Comparison of ENCODE assay signal across 14 cellular contexts in genomic region chr13:37608750-37609339, GRCh38. TPM values are rescaled to one million over a fixed set of nuclear protein-coding genes. Genes with fewer than 3 reads are reported as not detected.
DNase-seq lines count a peak whose midpoint lies in the region; ATAC-seq, FAIRE-seq and TF ChIP-seq lines count a peak whose summit lies in the region.
"Had no signal": no experiment of that assay in that cellular context is flagged by ENCODE, and none has a peak within 500 bp of the region (broad histone marks: within the 10 kb centered on the region; RNA-seq: fewer than 3 reads in every experiment).

No MANE protein-coding gene starts in this region.

- H2AFZ ChIP-seq in HepG2 (ENCODE audit: low read length): no peak overlapping the region
- H2AFZ ChIP-seq: parathyroid adenoma had no signal

- no peaks in the 10 kb centered on the region for H3K27me3 Mint-ChIP-seq in T-cell
- H3K27me3 Mint-ChIP-seq: CD4-positive, CD25-positive, alpha-beta regulatory T cell had no signal

- H3K79me2 ChIP-seq in HepG2 (ENCODE audit: insufficient read depth, low read length): no peaks in the 10 kb centered on the region
- H3K79me2 ChIP-seq: parathyroid adenoma had no signal

- DNase-seq in right lobe of liver (no peak), HepG2 (ENCODE audit: low spot score) (no peak), RWPE2 (ENCODE audit: low spot score) (no peak), fibroblast of pulmonary artery (ENCODE audit: low read depth) (peak; percentile 42), upper lobe of right lung (no peak), T-cell (no peak)
- DNase-seq: amygdala; CD4-positive, CD25-positive, alpha-beta regulatory T cell; esophagus squamous epithelium; MM.1S had no signal

- no peak overlapping the region for H3K4me3 ChIP-seq in right lobe of liver
- no peak overlapping the region for H3K4me3 ChIP-seq in HepG2 (replicated peaks in 1 of 3; ENCODE audit: insufficient read depth in 1 of 3, low read depth in 2 of 3, low read length in 3 of 3)
- no peak overlapping the region for H3K4me3 ChIP-seq in RWPE2 (ENCODE audit: severe bottlenecking)
- no peak overlapping the region for H3K4me3 ChIP-seq in fibroblast of pulmonary artery (replicated peaks; ENCODE audit: low read depth, low read length)
- H3K4me3 ChIP-seq in upper lobe of right lung: no peak overlapping the region
- H3K4me3 ChIP-seq: esophagus squamous epithelium had no signal

- H4K20me1 ChIP-seq in HepG2 (ENCODE audit: insufficient read depth, low read length): no peaks in the 10 kb centered on the region

- H3K9me3 ChIP-seq in right lobe of liver (no peaks in the 10 kb centered on the region), HepG2 (ENCODE audit: low read length) (no peaks in the 10 kb centered on the region), RWPE2 (ENCODE audit: severe bottlenecking) (no peaks in the 10 kb centered on the region), upper lobe of right lung (no peaks in the 10 kb centered on the region)
- H3K9me3 ChIP-seq: esophagus squamous epithelium had no signal

- POLR2A ChIA-PET in HepG2 (lab: Yijun Ruan, JAX) (no interaction called here), T-cell (lab: Charles Lee) (no interaction called here)

- TF ChIP-seq CTCF in right lobe of liver (IDR thresholded peaks at IDR 0.05): peak; percentile 14 to 45 (median 40)
- no peak for TF ChIP-seq CTCF in HepG2 (CRISPR knock-in tag; IDR thresholded peaks at IDR 0.05)
- TF ChIP-seq CTCF in RWPE2 (IDR thresholded peaks at IDR 0.05; ENCODE audit: poor library complexity, severe bottlenecking): peak; percentile 72
- peak; percentile 58 for TF ChIP-seq CTCF in fibroblast of pulmonary artery (IDR thresholded peaks at IDR 0.05; ENCODE audit: low read length, missing control alignments)
- TF ChIP-seq CTCF in upper lobe of right lung (IDR thresholded peaks at IDR 0.05): peak; percentile 35

- H3K27ac Mint-ChIP-seq in T-cell: no peak overlapping the region
- H3K27ac Mint-ChIP-seq: CD4-positive, CD25-positive, alpha-beta regulatory T cell had no signal

- H3K9me3 Mint-ChIP-seq in T-cell: peaks cover 0 to 5% (median 4%) of the 10 kb centered on the region in 3 donors

- in situ Hi-C loops in HepG2 (cut with HindIII; ENCODE audit: extremely low pct_ligation_motif_present, low pct_unique_long_range_greater_than_20kb): loop anchor here (10.0 kb wide), 1 partner anchor 504 kb away; the partner anchor contains the start of gene CSNK1A1L

- H3K36me3 Mint-ChIP-seq in T-cell: no peaks in the 10 kb centered on the region
- H3K36me3 Mint-ChIP-seq: CD4-positive, CD25-positive, alpha-beta regulatory T cell had no signal

- TF ChIP-seq POLR2A in right lobe of liver (IDR thresholded peaks at IDR 0.05) (no peak), HepG2 (IDR thresholded peaks at IDR 0.05; ENCODE audit: insufficient read depth in 1 of 2, low read depth in 2 of 2, low read length in 2 of 2) (no peak)

- CTCF ChIA-PET in HepG2 (lab: Yijun Ruan, JAX; ENCODE audit: low intra/inter-chr PET ratio, low total read pairs) (no interaction called here), T-cell (lab: Charles Lee) (no interaction called here)

- no peak overlapping the region for H3K4me2 ChIP-seq in HepG2 (ENCODE audit: low read depth, low read length)

- WGBS in right lobe of liver (ENCODE audit: insufficient coverage, low coverage, low lambda C conversion rate, missing lambda C conversion rate): 25% methylated on average over 1 of the region's 1 CpG
- WGBS in HepG2 (ENCODE audit: low lambda C conversion rate): 0% methylated on average over 1 of the region's 1 CpG

- TF ChIP-seq EP300 in HepG2 (IDR thresholded peaks at IDR 0.05; ENCODE audit: low read depth in 2 of 2, low read length in 2 of 2) (no peak), HepG2 (CRISPR knock-in tag; IDR thresholded peaks at IDR 0.05; ENCODE audit: borderline replicate concordance) (no peak)

- H3K9ac ChIP-seq in HepG2 (ENCODE audit: insufficient read depth, low read depth, low read length): no peak overlapping the region
- H3K9ac ChIP-seq: parathyroid adenoma had no signal

- H3K36me3 ChIP-seq in right lobe of liver: no peaks in the 10 kb centered on the region
- no peaks in the 10 kb centered on the region for H3K36me3 ChIP-seq in HepG2 (replicated peaks in 1 of 2; ENCODE audit: control insufficient read depth in 1 of 2, insufficient read depth in 2 of 2, low read length in 2 of 2)
- no peaks in the 10 kb centered on the region for H3K36me3 ChIP-seq in RWPE2 (ENCODE audit: low read depth)
- no peaks in the 10 kb centered on the region for H3K36me3 ChIP-seq in upper lobe of right lung
- H3K36me3 ChIP-seq: esophagus squamous epithelium had no signal

- ATAC-seq in right lobe of liver: no peak
- no peak for ATAC-seq in HepG2
- no peak for ATAC-seq in RWPE2 (ENCODE audit: low read depth)
- no peak for ATAC-seq in upper lobe of right lung
- ATAC-seq in HG02798 (IDR thresholded peaks at IDR 0.05; ENCODE audit: poor library complexity, unreplicated experiment): no peak
- ATAC-seq in GM18873 (IDR thresholded peaks at IDR 0.05; ENCODE audit: low FRiP score, unreplicated experiment): no peak
- no peak for ATAC-seq in T-cell (replicated peaks in 1 of 4)
- ATAC-seq: left lobe of liver had no signal

- H3K4me3 Mint-ChIP-seq in T-cell: no peak overlapping the region
- H3K4me3 Mint-ChIP-seq: CD4-positive, CD25-positive, alpha-beta regulatory T cell had no signal

- H3K4me1 Mint-ChIP-seq in T-cell: no peaks in the 10 kb centered on the region
- H3K4me1 Mint-ChIP-seq: CD4-positive, CD25-positive, alpha-beta regulatory T cell had no signal

- no TSS peak for BruUV-seq in HepG2 (replicated peaks; lab: Mats Ljungman, UMichigan)

- no peaks in the 10 kb centered on the region for H3K4me1 ChIP-seq in right lobe of liver
- H3K4me1 ChIP-seq in HepG2 (ENCODE audit: insufficient read depth, low read length): no peaks in the 10 kb centered on the region
- H3K4me1 ChIP-seq in RWPE2 (ENCODE audit: insufficient read depth, poor library complexity, severe bottlenecking): no peaks in the 10 kb centered on the region
- H3K4me1 ChIP-seq in upper lobe of right lung: no peaks in the 10 kb centered on the region
- H3K4me1 ChIP-seq: esophagus squamous epithelium, parathyroid adenoma had no signal

- TF ChIP-seq RAD21 in HepG2 (CRISPR knock-in tag; IDR thresholded peaks at IDR 0.05): no peak

- intact Hi-C loops in right lobe of liver (cut with DNase I): no loop called here
- intact Hi-C loops in HepG2 (cut with micrococcal nuclease; ENCODE audit: unreplicated experiment): loop anchor here (1.0 kb wide), 1 partner anchor 500 kb away; no protein-coding TSS in a partner anchor
- intact Hi-C loops in upper lobe of right lung (cut with DNase I): no loop called here

- H3K27ac ChIP-seq in right lobe of liver: no peak overlapping the region
- H3K27ac ChIP-seq in HepG2 (ENCODE audit: extremely low read length, insufficient read depth, low read length): no peak overlapping the region
- H3K27ac ChIP-seq in RWPE2 (ENCODE audit: poor library complexity, severe bottlenecking): no peak overlapping the region
- no peak overlapping the region for H3K27ac ChIP-seq in upper lobe of right lung
- H3K27ac ChIP-seq: esophagus squamous epithelium, parathyroid adenoma had no signal

- no peak for FAIRE-seq in HepG2 (lab: Jason Lieb, UNC)

- H3K27me3 ChIP-seq in right lobe of liver (no peaks in the 10 kb centered on the region), HepG2 (ENCODE audit: control insufficient read depth in 1 of 2, insufficient read depth in 2 of 2, low read length in 2 of 2) (no peaks in the 10 kb centered on the region), RWPE2 (ENCODE audit: insufficient read depth, poor library complexity, severe bottlenecking) (no peaks in the 10 kb centered on the region), upper lobe of right lung (no peaks in the 10 kb centered on the region)
- H3K27me3 ChIP-seq: esophagus squamous epithelium had no signal

RNA-seq across cellular contexts. Expression of gene POSTN, which starts 10.3 kb away (rescaled TPM):
- total RNA-seq in right lobe of liver (1 to 10 TPM in 1 of 6 experiments, under 1 TPM in 5; 0.42 to 2.6 (median 0.64) TPM), HepG2 (2016; rRNA removed; fragmentation: Illumina TruSeq; extraction: Trizol) (not detected in 2 replicates), upper lobe of right lung (96.9 TPM), T-cell (under 1 TPM in 2 of 5 donors, not detected in 3; 0.07 to 0.64 TPM)
- total RNA-seq in HepG2 (2016; cell fraction: cytosol; rRNA removed; fragmentation: Illumina TruSeq; extraction: Trizol; ENCODE audit: low read depth): not detected in 2 replicates
- not detected in 2 replicates for total RNA-seq in HepG2 (2016; cell fraction: insoluble cytoplasmic fraction; rRNA removed; fragmentation: Illumina TruSeq; extraction: Trizol)
- not detected in 2 replicates for total RNA-seq in HepG2 (2016; cell fraction: membrane; rRNA removed; fragmentation: Illumina TruSeq; extraction: Trizol)
- not detected in 2 replicates for total RNA-seq in HepG2 (2016; cell fraction: nucleus; rRNA removed; fragmentation: Illumina TruSeq; extraction: Trizol)
- polyA plus RNA-seq in HepG2 (2011; rRNA removed): not detected in 2 replicates
- polyA plus RNA-seq in HepG2 (2011; cell fraction: cytosol; rRNA removed): not detected in 2 replicates
- not detected in 2 replicates for polyA plus RNA-seq in HepG2 (2011; cell fraction: nucleus; rRNA removed)
- polyA plus RNA-seq in HepG2 (2012): not detected in 2 replicates
- not detected in 2 replicates for polyA plus RNA-seq in HepG2 (2016; cell fraction: cytosol; fragmentation: Illumina TruSeq; extraction: Trizol; ENCODE audit: low read depth)
- polyA plus RNA-seq in HepG2 (2016; cell fraction: insoluble cytoplasmic fraction; fragmentation: Illumina TruSeq; extraction: Trizol; ENCODE audit: low read depth): not detected in 2 replicates
- polyA plus RNA-seq in HepG2 (2016; cell fraction: membrane; fragmentation: Illumina TruSeq; extraction: Trizol; ENCODE audit: low read depth): not detected in 2 replicates
- not detected in 2 replicates for polyA plus RNA-seq in HepG2 (2016; cell fraction: nucleus; fragmentation: Illumina TruSeq; extraction: Trizol; ENCODE audit: insufficient read depth, low read depth)
- polyA minus RNA-seq in HepG2 (2011; rRNA and poly(A)+ RNA removed; ENCODE audit: low replicate concordance): 0.14 TPM in 1 of 2 replicates, not detected in the other
- polyA minus RNA-seq in HepG2 (2011; cell fraction: cytosol; rRNA and poly(A)+ RNA removed): not detected in 2 replicates
- not detected in 2 replicates for polyA minus RNA-seq in HepG2 (2011; cell fraction: nucleus; rRNA and poly(A)+ RNA removed)
- total RNA-seq: CD4-positive, CD25-positive, alpha-beta regulatory T cell had no signal
- polyA plus RNA-seq: CD4-positive, CD25-positive, alpha-beta regulatory T cell had no signal

Comparison
In these comparisons a context has a peak if more than half of its experiments do, and no peak if none do; other contexts are left out.
1. RNA of gene POSTN, which starts 10.3 kb away (total RNA-seq): 96.9 TPM in upper lobe of right lung (single experiment); 0.42 to 2.6 TPM in right lobe of liver, 0.07 to 0.64 TPM in T-cell and not detected in HepG2; every median in the first group is over 10 times any median in the second.